Comparison of ENCODE assay signal across 1 cellular context in genomic region chr9:83978992-83979811, GRCh38.
A peak's percentile ranks its signal among the peaks of the same experiment; 100 is the strongest.
TF ChIP-seq lines count a peak whose summit lies in the region.

No MANE protein-coding gene starts in this region.

TF ChIP-seq in WTC11, 78 proteins besides CTCF, POLR2A, EP300 and RAD21 (continued from another document):
- TF ChIP-seq ARID4B (CRISPR knock-in tag; IDR thresholded peaks at IDR 0.05; ENCODE audit: borderline replicate concordance) = no peak
- TF ChIP-seq FOXK1 (CRISPR knock-in tag; IDR thresholded peaks at IDR 0.05) = no peak
- 0 out of 2 replicates have a peak, but pooled peaks have one; percentile 8 for TF ChIP-seq ZBTB21 (CRISPR knock-in tag; IDR thresholded peaks at IDR 0.05; ENCODE audit: borderline replicate concordance)
- TF ChIP-seq MAX (CRISPR knock-in tag; IDR thresholded peaks at IDR 0.05) = peak; percentile 81; the same call in 1 of the 2 replicates
- 0 out of 2 replicates have a peak, but pooled peaks have one; percentile 28 for TF ChIP-seq USF1 (CRISPR knock-in tag; IDR thresholded peaks at IDR 0.05)
